ENCODE assay signal across 8 cellular contexts in genomic region chr22:33049125-33049729, GRCh38. TPM values are rescaled to one million over a fixed set of nuclear protein-coding genes. Genes with fewer than 3 reads are reported as not detected.
DNase-seq lines count a peak whose midpoint lies in the region; ATAC-seq and TF ChIP-seq lines count a peak whose summit lies in the region.

No MANE protein-coding gene starts in this region.

- POLR2A ChIA-PET in naive thymus-derived CD4-positive, alpha-beta T cell (lab: Charles Lee), result no interaction called here

- no peaks in the 10 kb centered on the region for H3K4me1 ChIP-seq in naive thymus-derived CD4-positive, alpha-beta T cell (ENCODE audit: control insufficient read depth in 2 of 2, insufficient read depth in 2 of 2, low read length in 2 of 2)

- H3K27ac Mint-ChIP-seq in activated CD8-positive, alpha-beta memory T cell treated with anti-CD3 and anti-CD28 coated beads, Interleukin-2, amount 10 ng/mL, durations not matched to agents 7 days and 5 days, result no peak overlapping the region
- no peak overlapping the region for H3K27ac Mint-ChIP-seq in naive thymus-derived CD4-positive, alpha-beta T cell

- H3K27me3 ChIP-seq in naive thymus-derived CD4-positive, alpha-beta T cell (ENCODE audit: control insufficient read depth in 2 of 2, insufficient read depth in 2 of 2, low read length in 2 of 2), result no peaks in the 10 kb centered on the region

- H3K9me3 Mint-ChIP-seq in activated CD8-positive, alpha-beta memory T cell treated with anti-CD3 and anti-CD28 coated beads, Interleukin-2, amount 10 ng/mL, durations not matched to agents 7 days and 5 days (ENCODE audit: low read depth), result no peaks in the 10 kb centered on the region
- peaks cover 0 to 1% (median 0%) of the 10 kb centered on the region in 11 donors for H3K9me3 Mint-ChIP-seq in naive thymus-derived CD4-positive, alpha-beta T cell

- H3K27me3 Mint-ChIP-seq in activated CD8-positive, alpha-beta memory T cell treated with anti-CD3 and anti-CD28 coated beads, Interleukin-2, amount 10 ng/mL, durations not matched to agents 7 days and 5 days, result peaks cover 17% of the 10 kb centered on the region
- H3K27me3 Mint-ChIP-seq in naive thymus-derived CD4-positive, alpha-beta T cell, result peaks cover 21 to 35% (median 28%) of the 10 kb centered on the region in 5 donors

- TF ChIP-seq CTCF in GM20000 (IDR thresholded peaks at IDR 0.05; ENCODE audit: extremely low read depth, missing control alignments), result peak; percentile 84

- CTCF ChIA-PET in activated CD8-positive, alpha-beta memory T cell treated with anti-CD3 and anti-CD28 coated beads, Interleukin-2, amount 10 ng/mL, durations not matched to agents 7 days and 5 days (lab: Charles Lee), result interaction anchor here (0.7 to 1.6 kb wide), 4 partner anchors 14 to 521 kb away, joined by 3 to 4 read pairs (median 4); no protein-coding TSS in a partner anchor
- CTCF ChIA-PET in naive thymus-derived CD4-positive, alpha-beta T cell (lab: Charles Lee), result interaction anchor here (0.7 to 1.3 kb wide), 4 partner anchors 12 to 520 kb away, joined by 3 read pairs; no protein-coding TSS in a partner anchor

- H3K4me1 Mint-ChIP-seq in activated CD8-positive, alpha-beta memory T cell treated with anti-CD3 and anti-CD28 coated beads, Interleukin-2, amount 10 ng/mL, durations not matched to agents 7 days and 5 days, result no peaks in the 10 kb centered on the region
- H3K4me1 Mint-ChIP-seq in naive thymus-derived CD4-positive, alpha-beta T cell, result no peaks in the 10 kb centered on the region

- ATAC-seq in activated CD8-positive, alpha-beta memory T cell treated with anti-CD3 and anti-CD28 coated beads, Interleukin-2, amount 10 ng/mL, durations not matched to agents 7 days and 5 days, result no peak
- ATAC-seq in naive thymus-derived CD4-positive, alpha-beta T cell, result peak; percentile 42
- no peak for ATAC-seq in HG02759 (IDR thresholded peaks at IDR 0.05; ENCODE audit: unreplicated experiment)

- peak; percentile 87 for DNase-seq in AG08396 (ENCODE audit: low spot score)
- DNase-seq in GM20000 (ENCODE audit: low spot score), result peak; percentile 82
- peak; percentile 79 for DNase-seq in NCI-H69 (lab: John Stamatoyannopoulos, UW)
- DNase-seq in activated CD8-positive, alpha-beta memory T cell treated with anti-CD3 and anti-CD28 coated beads, Interleukin-2, amount 10 ng/mL, durations not matched to agents 7 days and 5 days, result peak; percentile 57
- DNase-seq in epithelial cell of prostate (ENCODE audit: low read depth, low spot score), result peak; percentile 12
- peak; percentile 13 to 51 (median 44) for DNase-seq in naive thymus-derived CD4-positive, alpha-beta T cell
- DNase-seq in stimulated activated naive CD4-positive, alpha-beta T cell (lab: John Stamatoyannopoulos, UW), result peak; percentile 4 to 39 (median 26)

- H3K27ac ChIP-seq in epithelial cell of prostate, result no peak overlapping the region
- H3K27ac ChIP-seq in naive thymus-derived CD4-positive, alpha-beta T cell (ENCODE audit: low read depth, low read length), result no peak overlapping the region

- H3K36me3 ChIP-seq in naive thymus-derived CD4-positive, alpha-beta T cell (ENCODE audit: control insufficient read depth in 2 of 3, insufficient read depth in 3 of 3, low read length in 3 of 3), result no peaks in the 10 kb centered on the region

- H3K36me3 Mint-ChIP-seq in activated CD8-positive, alpha-beta memory T cell treated with anti-CD3 and anti-CD28 coated beads, Interleukin-2, amount 10 ng/mL, durations not matched to agents 7 days and 5 days, result no peaks in the 10 kb centered on the region
- no peaks in the 10 kb centered on the region for H3K36me3 Mint-ChIP-seq in naive thymus-derived CD4-positive, alpha-beta T cell

- no peak overlapping the region for H3K4me3 Mint-ChIP-seq in activated CD8-positive, alpha-beta memory T cell treated with anti-CD3 and anti-CD28 coated beads, Interleukin-2, amount 10 ng/mL, durations not matched to agents 7 days and 5 days
- H3K4me3 Mint-ChIP-seq in naive thymus-derived CD4-positive, alpha-beta T cell, result no peak overlapping the region

- intact Hi-C loops in naive thymus-derived CD4-positive, alpha-beta T cell (cut with micrococcal nuclease), result no loop called here

- no peak overlapping the region for H3K4me3 ChIP-seq in naive thymus-derived CD4-positive, alpha-beta T cell (ENCODE audit: low read length)

- H3K9me3 ChIP-seq in naive thymus-derived CD4-positive, alpha-beta T cell (ENCODE audit: control insufficient read depth in 2 of 3, low read length in 3 of 3), result no peaks in the 10 kb centered on the region

RNA-seq across cellular contexts. Expression of gene SYN3, which starts 9.0 kb away (rescaled TPM):
- not detected for total RNA-seq in activated CD8-positive, alpha-beta memory T cell treated with anti-CD3 and anti-CD28 coated beads, Interleukin-2, amount 10 ng/mL, durations not matched to agents 7 days and 5 days
- not detected for total RNA-seq in naive thymus-derived CD4-positive, alpha-beta T cell
- not detected for polyA plus RNA-seq in naive thymus-derived CD4-positive, alpha-beta T cell

Comparison
In these comparisons a context has a peak if more than half of its experiments do, and no peak if none do; other contexts are left out.
1. DNase-seq: peak in every context shown above with its lines; median percentile 87 in AG08396; 82 in GM20000; 79 in NCI-H69; 57 in activated CD8-positive, alpha-beta memory T cell treated with anti-CD3 and anti-CD28 coated beads, Interleukin-2, amount 10 ng/mL, durations not matched to agents 7 days and 5 days; 44 in naive thymus-derived CD4-positive, alpha-beta T cell; 26 in stimulated activated naive CD4-positive, alpha-beta T cell; 12 in epithelial cell of prostate.